9 cellular contexts compared by ENCODE assay signal in the genomic region with DNA sequence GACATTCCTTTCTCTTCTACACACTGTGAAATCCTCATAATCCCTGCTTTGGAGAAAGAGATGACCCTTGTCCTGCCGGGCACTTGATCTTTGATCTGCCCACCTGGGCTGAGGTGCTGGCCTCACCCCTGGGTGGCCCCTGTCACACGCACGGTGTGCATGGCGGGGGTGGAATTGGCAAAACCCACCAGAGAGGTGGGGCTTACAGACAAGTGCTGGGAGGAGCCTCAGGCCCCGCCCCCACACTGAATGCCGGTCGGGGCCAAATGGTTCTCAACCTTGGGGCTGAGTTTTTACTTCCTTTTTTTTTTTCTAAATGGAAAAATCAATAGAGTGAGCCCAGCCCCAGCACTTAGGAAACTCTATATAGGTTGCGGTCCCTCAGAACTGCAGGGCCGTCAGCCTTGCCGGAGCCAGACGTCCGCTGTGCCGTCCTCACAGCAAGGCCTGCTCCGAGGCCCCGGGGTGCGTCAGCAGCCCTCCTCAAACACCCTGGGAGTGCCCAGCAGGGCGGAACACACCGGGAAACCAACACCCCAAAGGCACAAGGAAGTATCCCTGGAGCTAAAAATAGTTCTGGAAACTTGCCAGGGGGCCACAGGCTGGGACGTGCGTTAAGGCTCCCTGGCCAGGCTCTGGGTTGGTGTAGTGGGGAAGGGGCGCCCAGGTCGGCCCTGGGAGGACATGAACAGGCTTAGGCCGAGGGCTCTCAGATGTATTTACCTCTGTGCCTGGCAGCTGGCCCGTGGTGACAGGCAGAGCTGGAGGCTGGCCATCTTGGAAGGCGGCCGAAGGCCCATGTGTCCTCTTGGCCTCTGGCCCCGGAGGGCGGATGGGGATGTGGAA. TPM values are rescaled to one million over a fixed set of nuclear protein-coding genes. Genes with fewer than 3 reads are reported as not detected.
DNase-seq lines count a peak whose midpoint lies in the region; FAIRE-seq and TF ChIP-seq lines count a peak whose summit lies in the region.
"Had no signal": no experiment of that assay in that cellular context is flagged by ENCODE, and none has a peak within 500 bp of the region (broad histone marks: within the 10 kb centered on the region; RNA-seq: fewer than 3 reads in every experiment).

No MANE protein-coding gene starts in this region.

- intact Hi-C loops in head of caudate nucleus (cut with DNase I): no loop called here

- H3K4me3 Mint-ChIP-seq in osteocyte (ENCODE audit: unreplicated experiment): no peak overlapping the region

- H3K27me3 Mint-ChIP-seq in osteocyte (ENCODE audit: unreplicated experiment): no peaks in the 10 kb centered on the region

- peaks cover 40% of the 10 kb centered on the region for H3K4me1 Mint-ChIP-seq in osteocyte (ENCODE audit: unreplicated experiment)

- H3K27ac Mint-ChIP-seq in osteocyte (ENCODE audit: unreplicated experiment): peak overlapping the region; percentile 73
- H3K27ac Mint-ChIP-seq: activated naive CD4-positive, alpha-beta T cell treated with anti-CD3 and anti-CD28 coated beads, Interleukin-2, amount 50 U/mL, for 72 hours had no signal

- TF ChIP-seq EP300 in Ishikawa (IDR thresholded peaks at IDR 0.05; ENCODE audit: borderline replicate concordance): no peak

- no peaks in the 10 kb centered on the region for H3K9me3 Mint-ChIP-seq in osteocyte (ENCODE audit: unreplicated experiment)

- H3K36me3 ChIP-seq in BE2C: no peaks in the 10 kb centered on the region

- peak; percentile 63 for DNase-seq in BE2C
- no peak for DNase-seq in GM19239 (ENCODE audit: insufficient read length, low spot score)
- DNase-seq in SW480 (ENCODE audit: low spot score): peak; percentile 47
- peak in 41 of 42 donors; percentile 50 to 86 (median 73) for DNase-seq in head of caudate nucleus
- DNase-seq in osteocyte (ENCODE audit: extremely low spot score, unreplicated experiment): no peak
- no peak for DNase-seq in effector CD8-positive, alpha-beta T cell (lab: John Stamatoyannopoulos, UW)
- DNase-seq in DMS114 treated with DMSO at 0.1 percent for 48 hours (lab: John Stamatoyannopoulos, UW; ENCODE audit: unreplicated experiment): no peak

- H3K4me3 ChIP-seq in BE2C (ENCODE audit: low read depth, low read length): peak overlapping the region; percentile 40

- H3K27me3 ChIP-seq in BE2C: no peaks in the 10 kb centered on the region

- TF ChIP-seq RAD21 in Ishikawa (IDR thresholded peaks at IDR 0.05; ENCODE audit: low read depth): no peak

- peaks cover 23% of the 10 kb centered on the region for H3K36me3 Mint-ChIP-seq in osteocyte (ENCODE audit: unreplicated experiment)

- no peaks in the 10 kb centered on the region for H3K9me3 ChIP-seq in BE2C

- peak; percentile 87 for FAIRE-seq in GM19239 (lab: Jason Lieb, UNC)

- H3K4me1 ChIP-seq in BE2C: peaks cover 13% of the 10 kb centered on the region

- TF ChIP-seq CTCF in BE2C (IDR thresholded peaks at IDR 0.05; ENCODE audit: low read depth, low read length) (no peak), osteocyte (IDR thresholded peaks at IDR 0.05) (no peak)

TF ChIP-seq in Ishikawa, 13 proteins besides CTCF, POLR2A, EP300 and RAD21:
- TF ChIP-seq, protein P1, sequence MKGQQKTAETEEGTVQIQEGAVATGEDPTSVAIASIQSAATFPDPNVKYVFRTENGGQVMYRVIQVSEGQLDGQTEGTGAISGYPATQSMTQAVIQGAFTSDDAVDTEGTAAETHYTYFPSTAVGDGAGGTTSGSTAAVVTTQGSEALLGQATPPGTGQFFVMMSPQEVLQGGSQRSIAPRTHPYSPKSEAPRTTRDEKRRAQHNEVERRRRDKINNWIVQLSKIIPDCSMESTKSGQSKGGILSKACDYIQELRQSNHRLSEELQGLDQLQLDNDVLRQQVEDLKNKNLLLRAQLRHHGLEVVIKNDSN (IDR thresholded peaks at IDR 0.05): no peak
- TF ChIP-seq, protein P2, sequence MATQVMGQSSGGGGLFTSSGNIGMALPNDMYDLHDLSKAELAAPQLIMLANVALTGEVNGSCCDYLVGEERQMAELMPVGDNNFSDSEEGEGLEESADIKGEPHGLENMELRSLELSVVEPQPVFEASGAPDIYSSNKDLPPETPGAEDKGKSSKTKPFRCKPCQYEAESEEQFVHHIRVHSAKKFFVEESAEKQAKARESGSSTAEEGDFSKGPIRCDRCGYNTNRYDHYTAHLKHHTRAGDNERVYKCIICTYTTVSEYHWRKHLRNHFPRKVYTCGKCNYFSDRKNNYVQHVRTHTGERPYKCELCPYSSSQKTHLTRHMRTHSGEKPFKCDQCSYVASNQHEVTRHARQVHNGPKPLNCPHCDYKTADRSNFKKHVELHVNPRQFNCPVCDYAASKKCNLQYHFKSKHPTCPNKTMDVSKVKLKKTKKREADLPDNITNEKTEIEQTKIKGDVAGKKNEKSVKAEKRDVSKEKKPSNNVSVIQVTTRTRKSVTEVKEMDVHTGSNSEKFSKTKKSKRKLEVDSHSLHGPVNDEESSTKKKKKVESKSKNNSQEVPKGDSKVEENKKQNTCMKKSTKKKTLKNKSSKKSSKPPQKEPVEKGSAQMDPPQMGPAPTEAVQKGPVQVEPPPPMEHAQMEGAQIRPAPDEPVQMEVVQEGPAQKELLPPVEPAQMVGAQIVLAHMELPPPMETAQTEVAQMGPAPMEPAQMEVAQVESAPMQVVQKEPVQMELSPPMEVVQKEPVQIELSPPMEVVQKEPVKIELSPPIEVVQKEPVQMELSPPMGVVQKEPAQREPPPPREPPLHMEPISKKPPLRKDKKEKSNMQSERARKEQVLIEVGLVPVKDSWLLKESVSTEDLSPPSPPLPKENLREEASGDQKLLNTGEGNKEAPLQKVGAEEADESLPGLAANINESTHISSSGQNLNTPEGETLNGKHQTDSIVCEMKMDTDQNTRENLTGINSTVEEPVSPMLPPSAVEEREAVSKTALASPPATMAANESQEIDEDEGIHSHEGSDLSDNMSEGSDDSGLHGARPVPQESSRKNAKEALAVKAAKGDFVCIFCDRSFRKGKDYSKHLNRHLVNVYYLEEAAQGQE (IDR thresholded peaks at IDR 0.05; ENCODE audit: low read depth): no peak
- TF ChIP-seq, protein P3, sequence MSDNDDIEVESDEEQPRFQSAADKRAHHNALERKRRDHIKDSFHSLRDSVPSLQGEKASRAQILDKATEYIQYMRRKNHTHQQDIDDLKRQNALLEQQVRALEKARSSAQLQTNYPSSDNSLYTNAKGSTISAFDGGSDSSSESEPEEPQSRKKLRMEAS (IDR thresholded peaks at IDR 0.05): peak; percentile 18; the same call in 1 of the 2 replicates
- TF ChIP-seq TEAD4 (IDR thresholded peaks at IDR 0.05) (no peak), TAF1 (IDR thresholded peaks at IDR 0.05; ENCODE audit: low read depth) (no peak), ZBTB7A (IDR thresholded peaks at IDR 0.05; ENCODE audit: low read depth) (no peak), NFIC (IDR thresholded peaks at IDR 0.05) (peak; percentile 77), YY1 (IDR thresholded peaks at IDR 0.05; ENCODE audit: low read depth) (no peak), CEBPB (IDR thresholded peaks at IDR 0.05) (no peak), FOXM1 (IDR thresholded peaks at IDR 0.05; ENCODE audit: borderline replicate concordance, low read depth) (no peak), EGR1 (IDR thresholded peaks at IDR 0.05) (no peak), CREB1 (IDR thresholded peaks at IDR 0.05; ENCODE audit: low read depth) (no peak), TCF12 (IDR thresholded peaks at IDR 0.05; ENCODE audit: low read depth) (peak; percentile 7; the same call in 1 of the 2 replicates)

RNA-seq across cellular contexts. Expression of a gene that starts 11.0 kb away (rescaled TPM):
- 17.4 TPM for polyA plus RNA-seq in BE2C (2012; ENCODE audit: insufficient read depth, insufficient read length, low read depth)
- total RNA-seq in osteocyte: 44.4 and 56.4 TPM in 2 replicates

RNA-seq across cellular contexts. Expression of a gene that starts 23.5 kb away (rescaled TPM):
- not detected for polyA plus RNA-seq in BE2C (2012; ENCODE audit: insufficient read depth, insufficient read length, low read depth)
- not detected in 2 replicates for total RNA-seq in osteocyte

Comparison
In these comparisons a context has a peak if more than half of its experiments do, and no peak if none do; other contexts are left out.
1. DNase-seq: peak in BE2C (single experiment), SW480 (single experiment) and head of caudate nucleus (41 of 42); none in GM19239 (single experiment), osteocyte (single experiment), effector CD8-positive, alpha-beta T cell (single experiment) and DMS114 treated with DMSO at 0.1 percent for 48 hours (single experiment).